8 cellular contexts compared by ENCODE assay signal in genomic region chr7:32846630-32847225, GRCh38. TPM values are rescaled to one million over a fixed set of nuclear protein-coding genes. Genes with fewer than 3 reads are reported as not detected.
DNase-seq lines count a peak whose midpoint lies in the region; ATAC-seq and TF ChIP-seq lines count a peak whose summit lies in the region.

No MANE protein-coding gene starts in this region.

- no peak overlapping the region for H3K4me3 ChIP-seq in suprapubic skin

- H3K27me3 Mint-ChIP-seq in activated T-helper 17 cell treated with anti-CD3 and anti-CD28 coated beads, Interleukin-2, amount 50 U/mL, for 72 hours, result peaks cover 11% of the 10 kb centered on the region

- H3K27me3 ChIP-seq in foreskin keratinocyte (peaks cover 9% of the 10 kb centered on the region), suprapubic skin (no peaks in the 10 kb centered on the region)

- TF ChIP-seq CTCF in foreskin keratinocyte (conservative IDR thresholded peaks at IDR 0.05) (peak; percentile 89), suprapubic skin (IDR thresholded peaks at IDR 0.05) (peak; percentile 60 to 81)

- TF ChIP-seq EP300 in suprapubic skin (IDR thresholded peaks at IDR 0.05), result no peak

- peak overlapping the region; percentile 54 for H3K4me3 Mint-ChIP-seq in activated T-helper 17 cell treated with anti-CD3 and anti-CD28 coated beads, Interleukin-2, amount 50 U/mL, for 72 hours

- H3K36me3 ChIP-seq in suprapubic skin, result no peaks in the 10 kb centered on the region

- WGBS in suprapubic skin, result 22% methylated on average over 9 of the region's 9 CpGs

- no peaks in the 10 kb centered on the region for H3K36me3 Mint-ChIP-seq in activated T-helper 17 cell treated with anti-CD3 and anti-CD28 coated beads, Interleukin-2, amount 50 U/mL, for 72 hours (ENCODE audit: low read depth)

- peaks cover 7% of the 10 kb centered on the region for H3K4me1 Mint-ChIP-seq in activated T-helper 17 cell treated with anti-CD3 and anti-CD28 coated beads, Interleukin-2, amount 50 U/mL, for 72 hours

- peak; percentile 70 for DNase-seq in DMS 273 treated with DMSO at 0.1 percent for 48 hours (lab: John Stamatoyannopoulos, UW)
- peak; percentile 31 for DNase-seq in HS-5 (ENCODE audit: low read depth)
- peak; percentile 84 for DNase-seq in RPMI8226
- DNase-seq in foreskin keratinocyte, result peak; percentile 15 to 39
- peak in 51 of 56 donors; percentile 4 to 90 (median 57) for DNase-seq in nucleus accumbens (lab: John Stamatoyannopoulos, UW)
- DNase-seq in suprapubic skin (ENCODE audit: low spot score in 2 of 2), result peak; percentile 93 to 95

- TF ChIP-seq POLR2A in suprapubic skin (IDR thresholded peaks at IDR 0.05), result no peak

- H3K27ac Mint-ChIP-seq in activated T-helper 17 cell treated with anti-CD3 and anti-CD28 coated beads, Interleukin-2, amount 50 U/mL, for 72 hours, result peak overlapping the region; percentile 78

- no peaks in the 10 kb centered on the region for H3K9me3 Mint-ChIP-seq in activated T-helper 17 cell treated with anti-CD3 and anti-CD28 coated beads, Interleukin-2, amount 50 U/mL, for 72 hours

- ATAC-seq in GM21447 (IDR thresholded peaks at IDR 0.05; ENCODE audit: unreplicated experiment), result peak; percentile 100
- ATAC-seq in activated T-helper 17 cell treated with anti-CD3 and anti-CD28 coated beads, Interleukin-2, amount 50 U/mL, for 72 hours (replicated peaks), result peak; percentile 100
- ATAC-seq in foreskin keratinocyte, result peak; percentile 98

- H3K4me1 ChIP-seq in foreskin keratinocyte (no peaks in the 10 kb centered on the region), suprapubic skin (peaks cover 6% of the 10 kb centered on the region)

- no peak overlapping the region for H3K27ac ChIP-seq in foreskin keratinocyte
- H3K27ac ChIP-seq in suprapubic skin, result no peak overlapping the region

- H3K9me3 ChIP-seq in suprapubic skin, result no peaks in the 10 kb centered on the region

RNA-seq across cellular contexts. Expression of gene KBTBD2, which starts 44.8 kb away (rescaled TPM):
- 10 to 100 TPM; 33.6 to 50.8 TPM for total RNA-seq in activated T-helper 17 cell treated with anti-CD3 and anti-CD28 coated beads, Interleukin-2, amount 50 U/mL, for 72 hours
- total RNA-seq in foreskin keratinocyte (31.1 and 31.2 TPM in 2 replicates), suprapubic skin (10 to 100 TPM; 23.4 to 35.9 (median 30.8) TPM)
- polyA plus RNA-seq in foreskin keratinocyte, result 12.6 and 14.4 TPM in 2 replicates

Comparison
In these comparisons a context has a peak if more than half of its experiments do, and no peak if none do; other contexts are left out.
1. DNase-seq: peak in every context shown above with its lines; median percentile 94 in suprapubic skin; 84 in RPMI8226; 70 in DMS 273 treated with DMSO at 0.1 percent for 48 hours; 57 in nucleus accumbens; 31 in HS-5; 27 in foreskin keratinocyte.